Comparison of ENCODE assay signal across 10 cellular contexts in genomic region chr2:196291873-196292800, GRCh38.
DNase-seq lines count a peak whose midpoint lies in the region; ATAC-seq and TF ChIP-seq lines count a peak whose summit lies in the region.
"Had no signal": no experiment of that assay in that cellular context is flagged by ENCODE, and none has a peak within 500 bp of the region (broad histone marks: within the 10 kb centered on the region; RNA-seq: fewer than 3 reads in every experiment).

No MANE protein-coding gene starts in this region.

- TF ChIP-seq POLR2A in HCT116 (IDR thresholded peaks at IDR 0.05; ENCODE audit: borderline replicate concordance, extremely low read depth, insufficient read depth, insufficient read length), result no peak

- CTCF ChIA-PET in HCT116 (lab: Charles Lee), result interaction anchor here (1.2 kb wide), 1 partner anchor 459 kb away, joined by 4 read pairs; no protein-coding TSS in a partner anchor

- DNase-seq in ELF-1 (ENCODE audit: low read depth, low spot score), result peak; percentile 25
- DNase-seq in HCT116 (ENCODE audit: low read depth, low spot score), result peak; percentile 75
- DNase-seq in SJCRH30, result peak; percentile 98 to 99
- peak; percentile 99 for DNase-seq in kidney tubule cell (ENCODE audit: low spot score)
- DNase-seq in midbrain (lab: John Stamatoyannopoulos, UW), result no peak
- DNase-seq in NCI-H510A treated with DMSO at 0.1 percent for 48 hours (lab: John Stamatoyannopoulos, UW), result no peak
- no peak for DNase-seq in activated T-helper 2 cell treated with anti-CD3 and anti-CD28 coated beads, Interferon-gamma antibody, Interleukin-2, Interleukin-4, amounts not matched to agents 10 μg/mL and 5 μg/mL and 100 μg/mL, durations not matched to agents 14 hours and 24 hours and 36 hours (ENCODE audit: low spot score)
- DNase-seq: stimulated activated naive CD4-positive, alpha-beta T cell treated with Interleukin-2 at 50 U/mL for 16 hours had no signal

- intact Hi-C loops in HCT116 (cut with micrococcal nuclease), result loop anchor here (5.0 to 10.0 kb wide), 2 partner anchors 160 to 1093 kb away; no protein-coding TSS in a partner anchor
- intact Hi-C loops in activated T-helper 2 cell treated with anti-CD3 and anti-CD28 coated beads, Interferon-gamma antibody, Interleukin-2, Interleukin-4, amounts not matched to agents 10 μg/mL and 5 μg/mL and 100 μg/mL, durations not matched to agents 14 hours and 24 hours and 36 hours (cut with micrococcal nuclease), result loop anchor here (5.0 kb wide), 1 partner anchor 240 kb away; no protein-coding TSS in a partner anchor

- H3K27me3 Mint-ChIP-seq in activated T-helper 2 cell treated with anti-CD3 and anti-CD28 coated beads, Interferon-gamma antibody, Interleukin-2, Interleukin-4, amounts not matched to agents 10 μg/mL and 5 μg/mL and 100 μg/mL, durations not matched to agents 14 hours and 24 hours and 36 hours (ENCODE audit: low read depth), result peaks cover 2% of the 10 kb centered on the region

- TF ChIP-seq RAD21 in HCT116 (IDR thresholded peaks at IDR 0.05; ENCODE audit: low read depth), result no peak

- peak overlapping the region; percentile 91 for H2AFZ ChIP-seq in HCT116 (ENCODE audit: low read depth, low read length, poor library complexity, severe bottlenecking)

- ATAC-seq in HCT116, result peak; percentile 88
- no peak for ATAC-seq in HG03442 (IDR thresholded peaks at IDR 0.05; ENCODE audit: unreplicated experiment)

- no peaks in the 10 kb centered on the region for H3K9me2 ChIP-seq in HCT116 (ENCODE audit: insufficient read depth)

- no peaks in the 10 kb centered on the region for H4K20me1 ChIP-seq in HCT116 (ENCODE audit: insufficient read depth)

- H3K9me3 ChIP-seq in HCT116 (ENCODE audit: control insufficient read depth in 1 of 2, insufficient read depth in 1 of 2, low read depth in 1 of 2, low read length in 2 of 2) (no peaks in the 10 kb centered on the region), SJCRH30 (replicated peaks) (no peaks in the 10 kb centered on the region)
- H3K9me3 ChIP-seq: Peyer's patch had no signal

- POLR2A ChIA-PET in HCT116 (lab: Charles Lee), result no interaction called here

- no TSS peak for BruUV-seq in HCT116 (replicated peaks; lab: Mats Ljungman, UMichigan)

- H3K36me3 ChIP-seq in HCT116 (ENCODE audit: control insufficient read depth in 1 of 2, insufficient read depth in 2 of 2, low read length in 2 of 2) (no peaks in the 10 kb centered on the region), SJCRH30 (no peaks in the 10 kb centered on the region)
- H3K36me3 ChIP-seq: Peyer's patch had no signal

- H3K4me3 Mint-ChIP-seq in activated T-helper 2 cell treated with anti-CD3 and anti-CD28 coated beads, Interferon-gamma antibody, Interleukin-2, Interleukin-4, amounts not matched to agents 10 μg/mL and 5 μg/mL and 100 μg/mL, durations not matched to agents 14 hours and 24 hours and 36 hours (ENCODE audit: low read depth), result no peak overlapping the region

- no peaks in the 10 kb centered on the region for H3K36me3 Mint-ChIP-seq in activated T-helper 2 cell treated with anti-CD3 and anti-CD28 coated beads, Interferon-gamma antibody, Interleukin-2, Interleukin-4, amounts not matched to agents 10 μg/mL and 5 μg/mL and 100 μg/mL, durations not matched to agents 14 hours and 24 hours and 36 hours (ENCODE audit: low read depth)

- H3K4me1 Mint-ChIP-seq in activated T-helper 2 cell treated with anti-CD3 and anti-CD28 coated beads, Interferon-gamma antibody, Interleukin-2, Interleukin-4, amounts not matched to agents 10 μg/mL and 5 μg/mL and 100 μg/mL, durations not matched to agents 14 hours and 24 hours and 36 hours (ENCODE audit: low read depth), result peaks cover 46% of the 10 kb centered on the region

- RAD21 ChIA-PET in HCT116 (lab: Charles Lee; ENCODE audit: low non-redundant PET in 1 of 2, low total read pairs in 2 of 2, uncharacterized antibody in 2 of 2, unreplicated experiment in 2 of 2), result no interaction called here

- H3K27ac ChIP-seq in HCT116 (ENCODE audit: low read depth, low read length), result no peak overlapping the region
- H3K27ac ChIP-seq in SJCRH30, result peak overlapping the region; percentile 17

- H3K27me3 ChIP-seq in HCT116 (ENCODE audit: insufficient read depth, low read length), result no peaks in the 10 kb centered on the region
- H3K27me3 ChIP-seq in SJCRH30, result no peaks in the 10 kb centered on the region
- H3K27me3 ChIP-seq: Peyer's patch had no signal

- H3K4me1 ChIP-seq in HCT116 (ENCODE audit: control insufficient read depth in 1 of 2, insufficient read depth in 2 of 2, low read length in 2 of 2) (peaks cover 15 to 34% of the 10 kb centered on the region in 2 experiments; a peak in 3 of 4 replicates), SJCRH30 (peaks cover 44% of the 10 kb centered on the region)

- peak overlapping the region; percentile 63 for H3K4me2 ChIP-seq in HCT116 (ENCODE audit: low read length)

- H3K4me3 ChIP-seq in HCT116 (replicated peaks in 1 of 2; ENCODE audit: low read depth in 1 of 2, low read length in 2 of 2), result peak overlapping the region in 1 of 2 experiments; percentile 24; a peak in 2 of 4 replicates
- no peak overlapping the region for H3K4me3 ChIP-seq in SJCRH30
- H3K4me3 ChIP-seq: Peyer's patch had no signal

- no peaks in the 10 kb centered on the region for H3K9me3 Mint-ChIP-seq in activated T-helper 2 cell treated with anti-CD3 and anti-CD28 coated beads, Interferon-gamma antibody, Interleukin-2, Interleukin-4, amounts not matched to agents 10 μg/mL and 5 μg/mL and 100 μg/mL, durations not matched to agents 14 hours and 24 hours and 36 hours

- H3K79me2 ChIP-seq in HCT116 (ENCODE audit: insufficient read depth, low read length), result no peaks in the 10 kb centered on the region

- peak overlapping the region; percentile 34 for H3K9ac ChIP-seq in HCT116 (ENCODE audit: low read length)

- H3K27ac Mint-ChIP-seq in activated T-helper 2 cell treated with anti-CD3 and anti-CD28 coated beads, Interferon-gamma antibody, Interleukin-2, Interleukin-4, amounts not matched to agents 10 μg/mL and 5 μg/mL and 100 μg/mL, durations not matched to agents 14 hours and 24 hours and 36 hours, result no peak overlapping the region

- no peak for TF ChIP-seq CTCF in HCT116 (IDR thresholded peaks at IDR 0.05 in 2 of 3, conservative IDR thresholded peaks at IDR 0.05 in 1 of 3; ENCODE audit: borderline replicate concordance in 1 of 3, insufficient read depth in 1 of 3, low read depth in 2 of 3, low read length in 2 of 3)

TF ChIP-seq in HCT116, 20 proteins besides CTCF, POLR2A, EP300 and RAD21:
- TF ChIP-seq CEBPB (IDR thresholded peaks at IDR 0.05; ENCODE audit: low read depth) (peak; percentile 53; the same call in 1 of the 2 replicates), SIN3A (IDR thresholded peaks at IDR 0.05; ENCODE audit: low read depth) (peak; percentile 61; the same call in 1 of the 2 replicates), ATF3 (IDR thresholded peaks at IDR 0.05) (no peak), SP1 (IDR thresholded peaks at IDR 0.05; ENCODE audit: low read depth) (peak; percentile 63), ZNF274 (IDR thresholded peaks at IDR 0.05; ENCODE audit: low read depth, low read length) (no peak), POLR2AphosphoS5 (IDR thresholded peaks at IDR 0.05; ENCODE audit: low read depth, low read length) (peak; percentile 46; the same call in 1 of the 2 replicates), CBX3 (IDR thresholded peaks at IDR 0.05; ENCODE audit: low read depth) (peak; percentile 88), EZH2 (IDR thresholded peaks at IDR 0.05) (no peak), JUND (IDR thresholded peaks at IDR 0.05) (peak; percentile 49), YY1 (IDR thresholded peaks at IDR 0.05; ENCODE audit: extremely low read depth, insufficient replicate concordance, low read depth, low read length) (no peak), MAX (IDR thresholded peaks at IDR 0.05) (peak; percentile 87)

Comparison
In these comparisons a context has a peak if more than half of its experiments do, and no peak if none do; other contexts are left out.
1. DNase-seq: peak in ELF-1 (single experiment), HCT116 (single experiment), SJCRH30 (2 of 2) and kidney tubule cell (single experiment); none in midbrain (single experiment), NCI-H510A treated with DMSO at 0.1 percent for 48 hours (single experiment) and activated T-helper 2 cell treated with anti-CD3 and anti-CD28 coated beads, Interferon-gamma antibody, Interleukin-2, Interleukin-4, amounts not matched to agents 10 μg/mL and 5 μg/mL and 100 μg/mL, durations not matched to agents 14 hours and 24 hours and 36 hours (single experiment).